In the genomic region with DNA sequence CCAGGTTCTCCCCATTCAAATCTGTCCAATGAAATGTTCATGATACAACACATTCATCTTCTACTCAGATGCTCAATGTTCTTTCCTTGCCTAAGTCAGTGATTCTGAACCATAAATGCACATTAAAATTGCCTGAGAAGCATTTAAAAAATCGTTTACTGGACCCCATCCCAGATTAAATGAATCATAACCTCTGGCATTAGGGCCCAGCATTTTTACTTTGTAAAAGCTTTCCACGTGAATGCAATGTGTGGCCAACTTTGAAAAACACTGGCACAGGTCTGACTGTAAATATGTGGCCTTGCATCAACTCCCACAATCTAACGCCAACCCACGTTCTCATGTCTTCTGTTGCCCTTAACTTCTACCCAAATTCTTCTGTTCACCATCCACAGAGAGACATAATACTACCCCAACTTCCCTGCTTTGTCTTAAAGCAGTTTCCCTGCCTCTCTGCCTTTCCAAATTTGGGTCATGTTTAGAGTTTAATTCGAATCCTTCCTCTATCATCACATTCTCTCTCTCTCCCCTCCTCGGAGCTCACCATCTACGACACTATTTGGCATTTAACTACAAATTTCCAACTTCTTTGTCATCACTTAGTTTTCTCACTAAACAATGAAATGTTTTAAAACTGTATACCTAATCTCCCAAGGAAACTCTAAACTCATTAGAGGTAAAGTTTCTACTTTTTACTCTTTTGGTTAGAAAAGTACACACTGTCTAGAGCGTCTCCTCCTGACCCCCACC, we compare ENCODE assay signal across 16 cellular contexts.
DNase-seq lines count a peak whose midpoint lies in the region; ATAC-seq and TF ChIP-seq lines count a peak whose summit lies in the region.
"Had no signal": no experiment of that assay in that cellular context is flagged by ENCODE, and none has a peak within 500 bp of the region (broad histone marks: within the 10 kb centered on the region; RNA-seq: fewer than 3 reads in every experiment).

No MANE protein-coding gene starts in this region.

- DNase-seq in Right ventricle myocardium superior: no peak
- DNase-seq in left ventricle myocardium inferior: no peak
- DNase-seq in SK-N-MC (ENCODE audit: low read depth, low spot score): no peak
- DNase-seq in fibroblast of villous mesenchyme (ENCODE audit: low read depth): peak; percentile 58
- DNase-seq in uterus: peak; percentile 34 to 41
- DNase-seq in activated naive CD4-positive, alpha-beta T cell treated with Interleukin-2 at 50 U/mL for 16 hours: no peak
- DNase-seq: activated naive CD4-positive, alpha-beta T cell treated with anti-CD3 and anti-CD28 coated beads, Interleukin-2, amount 50 U/mL, for 16 hours; foreskin keratinocyte; NCI-H187 treated with DMSO at 0.1 percent for 48 hours; pancreas; WERI-Rb-1 had no signal

- no peaks in the 10 kb centered on the region for H3K4me1 ChIP-seq in left ventricle myocardium inferior
- no peaks in the 10 kb centered on the region for H3K4me1 ChIP-seq in uterus
- H3K4me1 ChIP-seq: foreskin keratinocyte, pancreas had no signal

- no peaks in the 10 kb centered on the region for H3K36me3 ChIP-seq in left ventricle myocardium inferior
- H3K36me3 ChIP-seq in SK-N-MC (ENCODE audit: insufficient read depth, low read length): no peaks in the 10 kb centered on the region
- no peaks in the 10 kb centered on the region for H3K36me3 ChIP-seq in uterus
- H3K36me3 ChIP-seq: pancreas, tibial artery, WERI-Rb-1 had no signal

- intact Hi-C loops in Right ventricle myocardium superior (cut with DNase I) (no loop called here), left ventricle myocardium inferior (cut with micrococcal nuclease) (no loop called here), uterus (cut with DNase I; ENCODE audit: low total_unique reads) (no loop called here)

- H3K27me3 ChIP-seq in left ventricle myocardium inferior (ENCODE audit: low read depth) (no peaks in the 10 kb centered on the region), uterus (no peaks in the 10 kb centered on the region)
- H3K27me3 ChIP-seq: foreskin keratinocyte, pancreas, tibial artery had no signal

- no peak for TF ChIP-seq CTCF in left ventricle myocardium inferior (IDR thresholded peaks at IDR 0.05; ENCODE audit: borderline replicate concordance)
- TF ChIP-seq CTCF in fibroblast of villous mesenchyme (IDR thresholded peaks at IDR 0.05; ENCODE audit: insufficient read depth, low read depth, low read length): no peak
- no peak for TF ChIP-seq CTCF in uterus (IDR thresholded peaks at IDR 0.05)

- H3K9ac ChIP-seq in SK-N-MC (ENCODE audit: insufficient read length): no peak overlapping the region
- H3K9ac ChIP-seq: KMS-11 had no signal

- H3K4me3 ChIP-seq in left ventricle myocardium inferior: no peak overlapping the region
- peak overlapping the region; percentile 54; the same call in 1 of the 2 replicates for H3K4me3 ChIP-seq in SK-N-MC
- no peak overlapping the region for H3K4me3 ChIP-seq in fibroblast of villous mesenchyme (ENCODE audit: low read depth, low read length)
- no peak overlapping the region for H3K4me3 ChIP-seq in uterus
- H3K4me3 ChIP-seq: coronary artery, pancreas, tibial artery had no signal

- ATAC-seq in Right ventricle myocardium superior (ENCODE audit: poor library complexity) (peak; percentile 53), GM21529 (IDR thresholded peaks at IDR 0.05; ENCODE audit: unreplicated experiment) (no peak), HG03457 (IDR thresholded peaks at IDR 0.05; ENCODE audit: unreplicated experiment) (no peak)
- ATAC-seq: foreskin keratinocyte had no signal

- no peak for TF ChIP-seq POLR2A in uterus (IDR thresholded peaks at IDR 0.05)

- H3K9me3 ChIP-seq in left ventricle myocardium inferior (replicated peaks): no peaks in the 10 kb centered on the region
- no peaks in the 10 kb centered on the region for H3K9me3 ChIP-seq in SK-N-MC (ENCODE audit: low read depth, low read length)
- H3K9me3 ChIP-seq in uterus: no peaks in the 10 kb centered on the region
- H3K9me3 ChIP-seq: pancreas, tibial artery had no signal

- H3K27ac ChIP-seq in left ventricle myocardium inferior (replicated peaks) (no peak overlapping the region), SK-N-MC (peak overlapping the region; percentile 45; the same call in 1 of the 2 replicates), uterus (peak overlapping the region; percentile 44 to 61)
- H3K27ac ChIP-seq: coronary artery, foreskin keratinocyte, KMS-11, pancreas, tibial artery, WERI-Rb-1 had no signal

Comparison
In these comparisons a context has a peak if more than half of its experiments do, and no peak if none do; other contexts are left out.
1. DNase-seq: peak in fibroblast of villous mesenchyme (single experiment) and uterus (2 of 2); none in Right ventricle myocardium superior (single experiment), left ventricle myocardium inferior (single experiment), SK-N-MC (single experiment) and activated naive CD4-positive, alpha-beta T cell treated with Interleukin-2 at 50 U/mL for 16 hours (single experiment).